In the genomic region with DNA sequence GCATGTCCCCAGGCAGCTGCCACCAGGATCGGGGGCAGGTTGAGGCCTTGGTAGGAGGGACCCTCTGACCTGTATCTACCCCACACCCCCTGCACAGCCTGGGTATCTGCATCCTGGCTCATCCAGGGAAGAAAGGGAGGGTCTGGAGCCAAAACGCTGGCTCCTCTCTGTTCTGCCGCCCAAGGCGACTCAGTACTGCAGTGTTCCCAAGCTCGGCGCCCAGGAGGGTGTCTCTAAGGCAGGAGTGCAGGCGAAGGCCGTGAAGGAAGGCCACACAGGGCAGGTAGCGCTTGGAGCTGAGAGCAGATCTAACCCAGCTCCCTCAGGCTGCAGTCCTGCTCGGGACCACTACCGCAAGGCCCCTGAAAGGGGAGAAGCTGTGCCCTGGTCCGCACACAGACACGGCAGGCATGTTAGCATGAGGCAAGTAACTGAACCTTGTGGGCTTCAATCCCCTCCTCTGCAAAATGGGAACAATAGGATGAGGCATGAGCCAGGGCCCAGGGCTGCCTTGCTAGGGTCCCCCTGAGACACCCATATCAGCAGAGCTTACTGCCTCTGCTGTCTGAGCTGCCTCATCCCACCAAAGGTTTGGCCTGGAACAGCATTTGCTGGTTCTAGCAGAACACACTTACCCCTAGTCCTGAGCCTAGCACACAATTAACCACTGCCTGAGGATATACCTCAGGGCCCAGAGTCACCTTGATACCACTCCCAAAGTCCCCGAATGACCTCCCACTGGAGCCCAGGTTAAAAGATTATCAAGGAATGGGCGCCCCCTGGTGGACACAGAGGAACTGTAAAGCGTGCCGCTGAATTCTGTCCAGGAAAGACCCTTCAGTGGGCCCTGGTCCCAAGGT, we compare ENCODE assay signal across 8 cellular contexts. TPM values are rescaled to one million over a fixed set of nuclear protein-coding genes. Genes with fewer than 3 reads are reported as not detected.
DNase-seq lines count a peak whose midpoint lies in the region; ATAC-seq and TF ChIP-seq lines count a peak whose summit lies in the region.

No MANE protein-coding gene starts in this region.

- TF ChIP-seq POLR2A in HCT116 (IDR thresholded peaks at IDR 0.05; ENCODE audit: borderline replicate concordance, extremely low read depth, insufficient read depth, insufficient read length), result no peak

- no peaks in the 10 kb centered on the region for H3K9me3 ChIP-seq in HCT116 (ENCODE audit: control insufficient read depth in 1 of 2, insufficient read depth in 1 of 2, low read depth in 1 of 2, low read length in 2 of 2)
- no peaks in the 10 kb centered on the region for H3K9me3 ChIP-seq in naive thymus-derived CD4-positive, alpha-beta T cell (ENCODE audit: control insufficient read depth in 2 of 3, low read length in 3 of 3)

- TF ChIP-seq RAD21 in HCT116 (IDR thresholded peaks at IDR 0.05; ENCODE audit: low read depth), result no peak

- peaks cover 3 to 12% (median 8%) of the 10 kb centered on the region in 7 donors for H3K9me3 Mint-ChIP-seq in CD14-positive monocyte
- peaks cover 0 to 12% (median 0%) of the 10 kb centered on the region in 11 donors for H3K9me3 Mint-ChIP-seq in naive thymus-derived CD4-positive, alpha-beta T cell
- H3K9me3 Mint-ChIP-seq in stimulated activated naive CD8-positive, alpha-beta T cell treated with anti-CD3 and anti-CD28 coated beads, Interleukin-15, amount 100 ng/mL, for 72 hours, result no peaks in the 10 kb centered on the region

- POLR2A ChIA-PET in HCT116 (lab: Charles Lee), result interaction anchor here (0.7 to 6.5 kb wide), 15 partner anchors 9 to 252 kb away, joined by 3 to 50 read pairs (median 7); no protein-coding TSS in a partner anchor
- POLR2A ChIA-PET in naive thymus-derived CD4-positive, alpha-beta T cell (lab: Charles Lee), result interaction anchor here (0.5 to 6.0 kb wide), 22 partner anchors 9 to 378 kb away, joined by 3 to 80 read pairs (median 4); no protein-coding TSS in a partner anchor

- peak; percentile 71 for DNase-seq in CD14-positive monocyte (ENCODE audit: low spot score)
- DNase-seq in HCT116 (ENCODE audit: low read depth, low spot score), result peak; percentile 38
- DNase-seq in NCI-H774 (lab: John Stamatoyannopoulos, UW), result peak; percentile 51
- DNase-seq in activated CD8-positive, alpha-beta memory T cell treated with anti-CD3 and anti-CD28 coated beads for 48 hours (ENCODE audit: low read depth in 2 of 3, low spot score in 2 of 3), result peak; percentile 55 to 92 (median 91)
- DNase-seq in epithelial cell of proximal tubule (ENCODE audit: low read depth), result no peak
- peak; percentile 54 to 82 (median 70) for DNase-seq in naive thymus-derived CD4-positive, alpha-beta T cell
- peak; percentile 77 to 79 for DNase-seq in stimulated activated naive CD8-positive, alpha-beta T cell treated with anti-CD3 and anti-CD28 coated beads, Interleukin-15, amount 100 ng/mL, for 72 hours

- no peaks in the 10 kb centered on the region for H3K9me2 ChIP-seq in HCT116 (ENCODE audit: insufficient read depth)

- H3K79me2 ChIP-seq in HCT116 (ENCODE audit: insufficient read depth, low read length), result peaks cover 28% of the 10 kb centered on the region

- H3K27me3 ChIP-seq in HCT116 (ENCODE audit: insufficient read depth, low read length), result no peaks in the 10 kb centered on the region
- H3K27me3 ChIP-seq in naive thymus-derived CD4-positive, alpha-beta T cell (ENCODE audit: control insufficient read depth in 2 of 2, insufficient read depth in 2 of 2, low read length in 2 of 2), result no peaks in the 10 kb centered on the region

- H2AFZ ChIP-seq in HCT116 (ENCODE audit: low read depth, low read length, poor library complexity, severe bottlenecking), result no peak overlapping the region

- no peak overlapping the region for H3K4me3 Mint-ChIP-seq in CD14-positive monocyte
- peak overlapping the region in 1 of 10 donors; percentile 35 for H3K4me3 Mint-ChIP-seq in naive thymus-derived CD4-positive, alpha-beta T cell
- no peak overlapping the region for H3K4me3 Mint-ChIP-seq in stimulated activated naive CD8-positive, alpha-beta T cell treated with anti-CD3 and anti-CD28 coated beads, Interleukin-15, amount 100 ng/mL, for 72 hours

- H3K4me2 ChIP-seq in HCT116 (ENCODE audit: low read length), result peak overlapping the region; percentile 26; the same call in 1 of the 2 replicates

- H3K27ac ChIP-seq in HCT116 (ENCODE audit: low read depth, low read length), result peak overlapping the region; percentile 68
- peak overlapping the region; percentile 59 for H3K27ac ChIP-seq in naive thymus-derived CD4-positive, alpha-beta T cell (ENCODE audit: low read depth, low read length)

- H3K27me3 Mint-ChIP-seq in CD14-positive monocyte (ENCODE audit: low read depth in 3 of 3), result peaks cover 0 to 10% (median 2%) of the 10 kb centered on the region in 3 donors
- no peaks in the 10 kb centered on the region for H3K27me3 Mint-ChIP-seq in naive thymus-derived CD4-positive, alpha-beta T cell
- no peaks in the 10 kb centered on the region for H3K27me3 Mint-ChIP-seq in stimulated activated naive CD8-positive, alpha-beta T cell treated with anti-CD3 and anti-CD28 coated beads, Interleukin-15, amount 100 ng/mL, for 72 hours

- H3K4me1 Mint-ChIP-seq in CD14-positive monocyte, result peaks cover 38% of the 10 kb centered on the region
- peaks cover 30 to 45% (median 35%) of the 10 kb centered on the region in 7 donors for H3K4me1 Mint-ChIP-seq in naive thymus-derived CD4-positive, alpha-beta T cell
- H3K4me1 Mint-ChIP-seq in stimulated activated naive CD8-positive, alpha-beta T cell treated with anti-CD3 and anti-CD28 coated beads, Interleukin-15, amount 100 ng/mL, for 72 hours, result peaks cover 59% of the 10 kb centered on the region

- H3K4me1 ChIP-seq in HCT116 (ENCODE audit: control insufficient read depth in 1 of 2, insufficient read depth in 2 of 2, low read length in 2 of 2), result peaks cover 27 to 70% of the 10 kb centered on the region in 2 experiments
- H3K4me1 ChIP-seq in naive thymus-derived CD4-positive, alpha-beta T cell (ENCODE audit: control insufficient read depth in 2 of 2, insufficient read depth in 2 of 2, low read length in 2 of 2), result peaks cover 28 to 34% of the 10 kb centered on the region in 2 donors

- CTCF ChIA-PET in HCT116 (lab: Charles Lee), result interaction anchor here (0.7 to 5.7 kb wide), 24 partner anchors 10 to 250 kb away, joined by 3 to 185 read pairs (median 4); partner anchors contain the start of gene NCL
- CTCF ChIA-PET in naive thymus-derived CD4-positive, alpha-beta T cell (lab: Charles Lee), result interaction anchor here (0.6 to 12.1 kb wide), 24 partner anchors 8 to 942 kb away, joined by 3 to 475 read pairs (median 5); no protein-coding TSS in a partner anchor

- H3K36me3 ChIP-seq in HCT116 (ENCODE audit: control insufficient read depth in 1 of 2, insufficient read depth in 2 of 2, low read length in 2 of 2), result peaks cover 13 to 24% of the 10 kb centered on the region in 2 experiments
- H3K36me3 ChIP-seq in naive thymus-derived CD4-positive, alpha-beta T cell (ENCODE audit: control insufficient read depth in 2 of 3, insufficient read depth in 3 of 3, low read length in 3 of 3), result peaks cover 12 to 34% (median 15%) of the 10 kb centered on the region in 3 experiments

- ATAC-seq in HCT116 (peak; percentile 28), GM18498 (IDR thresholded peaks at IDR 0.05; ENCODE audit: unreplicated experiment) (no peak)
- ATAC-seq in naive thymus-derived CD4-positive, alpha-beta T cell, result peak; percentile 26
- ATAC-seq in stimulated activated naive CD8-positive, alpha-beta T cell treated with anti-CD3 and anti-CD28 coated beads, Interleukin-15, amount 100 ng/mL, for 72 hours, result peak; percentile 27

- H4K20me1 ChIP-seq in HCT116 (ENCODE audit: insufficient read depth), result peaks cover 21% of the 10 kb centered on the region; the same call in 1 of the 2 replicates

- peak overlapping the region; percentile 57 for H3K9ac ChIP-seq in HCT116 (ENCODE audit: low read length)

- H3K4me3 ChIP-seq in HCT116 (replicated peaks in 1 of 2; ENCODE audit: low read depth in 1 of 2, low read length in 2 of 2) (no peak overlapping the region), epithelial cell of proximal tubule (ENCODE audit: low read depth, low read length) (no peak overlapping the region)
- no peak overlapping the region for H3K4me3 ChIP-seq in naive thymus-derived CD4-positive, alpha-beta T cell (ENCODE audit: low read length)

- RAD21 ChIA-PET in HCT116 (lab: Charles Lee; ENCODE audit: low non-redundant PET in 1 of 2, low total read pairs in 2 of 2, uncharacterized antibody in 2 of 2, unreplicated experiment in 2 of 2), result interaction anchor here (0.8 to 4.2 kb wide), 8 partner anchors 33 to 103 kb away, joined by 3 to 31 read pairs (median 8); no protein-coding TSS in a partner anchor

- peak overlapping the region; percentile 33 to 100 (median 94) for H3K27ac Mint-ChIP-seq in CD14-positive monocyte
- H3K27ac Mint-ChIP-seq in naive thymus-derived CD4-positive, alpha-beta T cell, result peak overlapping the region; percentile 35 to 97 (median 82)
- no peak overlapping the region for H3K27ac Mint-ChIP-seq in stimulated activated naive CD8-positive, alpha-beta T cell treated with anti-CD3 and anti-CD28 coated beads, Interleukin-15, amount 100 ng/mL, for 72 hours

- intact Hi-C loops in CD14-positive monocyte (cut with micrococcal nuclease) (loop anchor here (1.0 to 10.0 kb wide), 5 partner anchors 33 to 200 kb away; no protein-coding TSS in a partner anchor), HCT116 (cut with micrococcal nuclease) (loop anchor here (1.0 to 2.0 kb wide), 4 partner anchors 38 to 152 kb away; no protein-coding TSS in a partner anchor)
- intact Hi-C loops in naive thymus-derived CD4-positive, alpha-beta T cell (cut with micrococcal nuclease), result loop anchor here (1.0 to 2.0 kb wide), 6 partner anchors 9 to 103 kb away; no protein-coding TSS in a partner anchor

- peak; percentile 94 for TF ChIP-seq CTCF in CD14-positive monocyte (IDR thresholded peaks at IDR 0.05)
- peak in 2 of 3 experiments; percentile 72 to 96; a peak in 4 of 6 replicates for TF ChIP-seq CTCF in HCT116 (IDR thresholded peaks at IDR 0.05 in 2 of 3, conservative IDR thresholded peaks at IDR 0.05 in 1 of 3; ENCODE audit: borderline replicate concordance in 1 of 3, insufficient read depth in 1 of 3, low read depth in 2 of 3, low read length in 2 of 3)
- TF ChIP-seq CTCF in epithelial cell of proximal tubule (conservative IDR thresholded peaks at IDR 0.05; ENCODE audit: low read depth, low read length), result peak; percentile 84

- H3K36me3 Mint-ChIP-seq in CD14-positive monocyte, result peaks cover 21 to 34% of the 10 kb centered on the region in 2 donors
- H3K36me3 Mint-ChIP-seq in naive thymus-derived CD4-positive, alpha-beta T cell, result peaks cover 10 to 25% (median 23%) of the 10 kb centered on the region in 5 donors

- BruUV-seq in HCT116 (replicated peaks; lab: Mats Ljungman, UMichigan), result no TSS peak

TF ChIP-seq in HCT116, 20 proteins besides CTCF, POLR2A, EP300 and RAD21 (continues in another document):
- no peak for TF ChIP-seq SIN3A (IDR thresholded peaks at IDR 0.05; ENCODE audit: low read depth)
- TF ChIP-seq ZNF274 (IDR thresholded peaks at IDR 0.05; ENCODE audit: low read depth, low read length), result no peak
- TF ChIP-seq JUND (IDR thresholded peaks at IDR 0.05), result no peak

RNA-seq across cellular contexts. Expression of gene PTMA, which starts 6.5 kb away (rescaled TPM):
- polyA plus RNA-seq in CD14-positive monocyte, result 1,000 to 10,000 TPM; 1,072 to 1,127 TPM
- 2,752 TPM for total RNA-seq in HCT116 (2021; ENCODE audit: unreplicated experiment)
- 2,841 and 3,306 TPM in 2 replicates for polyA plus RNA-seq in HCT116 (2012)
- 1,797 and 2,011 TPM in 2 replicates for total RNA-seq in epithelial cell of proximal tubule
- 1,000 to 10,000 TPM; 1,211 to 1,988 (median 1,290) TPM for total RNA-seq in naive thymus-derived CD4-positive, alpha-beta T cell
- 1,000 to 10,000 TPM; 1,543 to 2,051 TPM for polyA plus RNA-seq in naive thymus-derived CD4-positive, alpha-beta T cell

Comparison
In these comparisons a context has a peak if more than half of its experiments do, and no peak if none do; other contexts are left out.
1. H3K27ac Mint-ChIP-seq: peak in CD14-positive monocyte (7 of 7) and naive thymus-derived CD4-positive, alpha-beta T cell (9 of 9); none in stimulated activated naive CD8-positive, alpha-beta T cell treated with anti-CD3 and anti-CD28 coated beads, Interleukin-15, amount 100 ng/mL, for 72 hours (0 of 2).
2. Peak in every context shown above with its lines, with median percentiles within 50 percentile points of each other: CTCF ChIP-seq.